Comparison of ENCODE assay signal across 8 cellular contexts in genomic region chr15:90994417-90995311, GRCh38. TPM values are rescaled to one million over a fixed set of nuclear protein-coding genes. Genes with fewer than 3 reads are reported as not detected.
A peak's percentile ranks its signal among the peaks of the same experiment; 100 is the strongest.
DNase-seq lines count a peak whose midpoint lies in the region; ATAC-seq, FAIRE-seq and TF ChIP-seq lines count a peak whose summit lies in the region.

Gene PRC1, minus strand, starts transcription at chr15:90994535. Its CDS starts 118 bp downstream, at chr15:90994417.

- H3K4me1 ChIP-seq in adrenal gland (replicated peaks in 1 of 2), result peaks cover 0 to 15% of the 10 kb centered on the region in 2 donors
- peaks cover 0 to 19% (median 3%) of the 10 kb centered on the region in 12 donors for H3K4me1 ChIP-seq in heart left ventricle
- peaks cover 7% of the 10 kb centered on the region for H3K4me1 ChIP-seq in upper lobe of right lung

- peak; percentile 78 for TF ChIP-seq POLR2A in GM12892 (IDR thresholded peaks at IDR 0.05; ENCODE audit: low read depth, low read length)
- TF ChIP-seq POLR2A in adrenal gland (IDR thresholded peaks at IDR 0.05), result peak; percentile 45 to 86
- TF ChIP-seq POLR2A in heart left ventricle (IDR thresholded peaks at IDR 0.05), result peak in 1 of 2 donors; percentile 64

- 0 to 1% (median 0%) methylated on average over 17 to 75 of the region's 75 CpGs for WGBS in adrenal gland, 4 donors
- WGBS in heart left ventricle, 4 donors, result 0 to 1% (median 0%) methylated on average over 19 to 75 of the region's 75 CpGs

- H3K27ac ChIP-seq in adrenal gland, result peak within 1 kb of the TSS in 4 of 5 donors; percentile 46 to 89 (median 86)
- peak within 1 kb of the TSS; percentile 54 to 91 (median 82) for H3K27ac ChIP-seq in heart left ventricle
- peak within 1 kb of the TSS; percentile 86 for H3K27ac ChIP-seq in upper lobe of right lung

- H3K36me3 ChIP-seq in adrenal gland (replicated peaks in 1 of 2) (peaks cover 0 to 17% of the 10 kb centered on the region in 2 donors), heart left ventricle (peaks cover 0 to 24% (median 19%) of the 10 kb centered on the region in 9 donors), upper lobe of right lung (peaks cover 16% of the 10 kb centered on the region)

- TF ChIP-seq CTCF in adrenal gland (IDR thresholded peaks at IDR 0.05) (no peak), heart left ventricle (IDR thresholded peaks at IDR 0.05) (no peak), upper lobe of right lung (IDR thresholded peaks at IDR 0.05) (no peak)

- FAIRE-seq in GM12892 (lab: Jason Lieb, UNC), result peak; percentile 99

- intact Hi-C loops in adrenal gland (cut with DNase I) (loop anchor here in 1 of 2 donors (5.0 kb wide), 1 partner anchor 37 kb away; no protein-coding TSS in a partner anchor), heart left ventricle (cut with DNase I) (loop anchor here in 3 of 10 donors (2.0 to 5.0 kb wide), 2 partner anchors 37 to 60 kb away; partner anchors contain the start of gene UNC45A (in 1 of the 3)), posterior cingulate gyrus (cut with DNase I) (loop anchor here (5.0 kb wide), 1 partner anchor 42 kb away; the partner anchor contains the start of gene RCCD1), upper lobe of right lung (cut with DNase I) (no loop called here)

- H3K9me3 ChIP-seq in adrenal gland (replicated peaks in 1 of 3), result no peaks in the 10 kb centered on the region
- H3K9me3 ChIP-seq in heart left ventricle, result no peaks in the 10 kb centered on the region
- H3K9me3 ChIP-seq in upper lobe of right lung, result no peaks in the 10 kb centered on the region

- DNase-seq in GM12892 (ENCODE audit: insufficient read length) (peak; percentile 97), NCI-H146 (lab: John Stamatoyannopoulos, UW) (peak; percentile 96), T-helper 1 cell (peak; percentile 98 to 99 (median 98)), adrenal gland (peak; percentile 98 to 99 (median 99)), heart left ventricle (peak; percentile 98 to 99 (median 99)), posterior cingulate gyrus (peak; percentile 94 to 100 (median 98)), upper lobe of right lung (peak; percentile 99)

- ATAC-seq in HG02852 (IDR thresholded peaks at IDR 0.05; ENCODE audit: unreplicated experiment), result peak; percentile 90
- ATAC-seq in heart left ventricle, result peak; percentile 99 to 100 (median 100)
- peak; percentile 99 for ATAC-seq in upper lobe of right lung

- peak within 1 kb of the TSS; percentile 59 to 87 (median 81) for H3K4me3 ChIP-seq in adrenal gland
- H3K4me3 ChIP-seq in heart left ventricle, result peak within 1 kb of the TSS; percentile 58 to 99 (median 86)
- H3K4me3 ChIP-seq in upper lobe of right lung, result peak within 1 kb of the TSS; percentile 91

- H3K27me3 ChIP-seq in adrenal gland, result no peaks in the 10 kb centered on the region
- no peaks in the 10 kb centered on the region for H3K27me3 ChIP-seq in heart left ventricle
- H3K27me3 ChIP-seq in upper lobe of right lung, result no peaks in the 10 kb centered on the region

RNA-seq across cellular contexts. Expression of gene PRC1, which starts in this region (rescaled TPM):
- 72.3 TPM for polyA plus RNA-seq in GM12892 (2012; ENCODE audit: missing spikeins)
- total RNA-seq in adrenal gland (10 to 100 TPM in 2 of 8 donors, 1 to 10 TPM in 6; 5.4 to 36.8 (median 6.6) TPM), heart left ventricle (10 to 100 TPM in 2 of 9 donors, 1 to 10 TPM in 7; 3.1 to 25.7 (median 4.7) TPM), upper lobe of right lung (4.6 TPM)
- polyA plus RNA-seq in adrenal gland (1 to 10 TPM; 4.7 to 9.0 (median 6.1) TPM), heart left ventricle (1 to 10 TPM; 1.9 to 4.7 TPM)

Comparison
In these comparisons a context has a peak if more than half of its experiments do, and no peak if none do; other contexts are left out.
1. Peak in every context shown above with its lines: DNase-seq, ATAC-seq, H3K4me3 ChIP-seq and H3K27ac ChIP-seq.